17 cellular contexts compared by ENCODE assay signal in the genomic region with DNA sequence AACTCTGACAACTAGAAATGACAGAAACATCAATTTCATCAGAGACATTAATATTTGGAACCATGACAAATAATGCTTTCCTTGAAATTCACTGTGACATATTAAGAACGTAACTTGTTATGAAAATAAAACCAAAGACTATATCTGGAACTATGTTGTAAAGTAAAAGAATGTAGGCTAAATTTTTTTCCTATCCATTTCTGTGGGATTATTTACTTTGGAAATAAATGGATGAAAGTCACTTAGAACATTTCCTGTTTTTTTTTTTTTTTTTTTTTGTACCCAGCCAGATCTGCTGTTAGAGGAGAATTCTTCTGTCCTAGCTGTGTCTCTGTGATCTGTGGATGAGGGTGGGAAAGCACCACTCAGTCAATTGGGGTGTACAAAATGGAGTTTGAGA.
DNase-seq lines count a peak whose midpoint lies in the region; ATAC-seq, FAIRE-seq and TF ChIP-seq lines count a peak whose summit lies in the region.
"Had no signal": no experiment of that assay in that cellular context is flagged by ENCODE, and none has a peak within 500 bp of the region (broad histone marks: within the 10 kb centered on the region; RNA-seq: fewer than 3 reads in every experiment).

No MANE protein-coding gene starts in this region.

- no peaks in the 10 kb centered on the region for H4K20me1 ChIP-seq in hepatocyte (ENCODE audit: insufficient read depth, poor library complexity, severe bottlenecking)

- H3K4me1 ChIP-seq in heart right ventricle (peaks cover 0 to 37% (median 20%) of the 10 kb centered on the region in 9 donors), thoracic aorta (ENCODE audit: control insufficient read depth in 1 of 2, low read depth in 2 of 2) (peaks cover 24 to 64% of the 10 kb centered on the region in 2 donors), hepatocyte (ENCODE audit: insufficient read depth) (peaks cover 28% of the 10 kb centered on the region)
- H3K4me1 ChIP-seq: BE2C had no signal

- H3K4me2 ChIP-seq in hepatocyte = no peak overlapping the region

- H3K79me2 ChIP-seq in hepatocyte = no peaks in the 10 kb centered on the region

- DNase-seq in heart right ventricle = no peak
- no peak for DNase-seq in left cardiac atrium
- DNase-seq in thoracic aorta (ENCODE audit: low spot score) = no peak
- no peak for DNase-seq in hepatocyte (ENCODE audit: low spot score)
- no peak for DNase-seq in glomerular visceral epithelial cell (ENCODE audit: extremely low spot score)
- DNase-seq: 8988T; BE2C; CD4-positive, alpha-beta T cell; Karpas-422; MG63; NCI-H1092; NCI-H146; NCI-H2081; NCI-H524 had no signal

- no peaks in the 10 kb centered on the region for H3K9me2 ChIP-seq in hepatocyte (replicated peaks; ENCODE audit: insufficient read depth)

- 66 to 73% methylated on average over 1 of the region's 1 CpG for WGBS in heart right ventricle, 2 donors
- WGBS in hepatocyte (ENCODE audit: low lambda C conversion rate, missing lambda C conversion rate) = 88% methylated on average over 1 of the region's 1 CpG

- TF ChIP-seq CTCF in heart right ventricle (IDR thresholded peaks at IDR 0.05) (no peak), thoracic aorta (IDR thresholded peaks at IDR 0.05) (no peak), hepatocyte (IDR thresholded peaks at IDR 0.05; ENCODE audit: poor library complexity) (no peak)

- peaks cover 0 to 9% (median 0%) of the 10 kb centered on the region in 11 donors for H3K9me3 ChIP-seq in heart right ventricle
- H3K9me3 ChIP-seq in thoracic aorta = no peaks in the 10 kb centered on the region
- H3K9me3 ChIP-seq in hepatocyte (ENCODE audit: low read depth) = no peaks in the 10 kb centered on the region
- H3K9me3 ChIP-seq: BE2C, MG63 had no signal

- intact Hi-C loops in heart right ventricle (cut with DNase I) = loop anchor here in 5 of 10 donors (5.0 to 10.0 kb wide), 6 partner anchors 88 to 528 kb away; a partner anchor contains a TSS
- intact Hi-C loops in left cardiac atrium (cut with DNase I) = loop anchor here (5.0 to 10.0 kb wide), 2 partner anchors 248 to 250 kb away; no protein-coding TSS in a partner anchor

- no peak overlapping the region for H3K4me3 ChIP-seq in heart right ventricle
- H3K4me3 ChIP-seq in thoracic aorta = no peak overlapping the region
- no peak overlapping the region for H3K4me3 ChIP-seq in hepatocyte
- H3K4me3 ChIP-seq: MG63 had no signal

- H3K27ac ChIP-seq in heart right ventricle (peak overlapping the region in 7 of 10 donors; percentile 23 to 80 (median 65)), thoracic aorta (peak overlapping the region; percentile 49 to 71), hepatocyte (no peak overlapping the region)

- H3K27me3 ChIP-seq in heart right ventricle = no peaks in the 10 kb centered on the region
- no peaks in the 10 kb centered on the region for H3K27me3 ChIP-seq in thoracic aorta (replicated peaks; ENCODE audit: insufficient read depth)
- H3K27me3 ChIP-seq in hepatocyte = no peaks in the 10 kb centered on the region
- H3K27me3 ChIP-seq: BE2C, MG63 had no signal

- FAIRE-seq in endometrium (lab: Jason Lieb, UNC) (peak; percentile 73), islet of Langerhans (lab: Jason Lieb, UNC) (peak; percentile 74)

- ATAC-seq in heart right ventricle (peak in 4 of 8 donors; percentile 35 to 48 (median 42)), left cardiac atrium (no peak), thoracic aorta (ENCODE audit: insufficient number of reproducible peaks, low FRiP score, low read depth) (no peak), GM19324 (IDR thresholded peaks at IDR 0.05; ENCODE audit: low FRiP score, unreplicated experiment) (no peak)

- no peak overlapping the region for H2AFZ ChIP-seq in hepatocyte

- H3K36me3 ChIP-seq in heart right ventricle (no peaks in the 10 kb centered on the region), thoracic aorta (no peaks in the 10 kb centered on the region), hepatocyte (replicated peaks; ENCODE audit: insufficient read depth, low read depth) (no peaks in the 10 kb centered on the region)
- H3K36me3 ChIP-seq: BE2C, MG63 had no signal
